Comparison of ENCODE assay signal across 19 cellular contexts in the genomic region with DNA sequence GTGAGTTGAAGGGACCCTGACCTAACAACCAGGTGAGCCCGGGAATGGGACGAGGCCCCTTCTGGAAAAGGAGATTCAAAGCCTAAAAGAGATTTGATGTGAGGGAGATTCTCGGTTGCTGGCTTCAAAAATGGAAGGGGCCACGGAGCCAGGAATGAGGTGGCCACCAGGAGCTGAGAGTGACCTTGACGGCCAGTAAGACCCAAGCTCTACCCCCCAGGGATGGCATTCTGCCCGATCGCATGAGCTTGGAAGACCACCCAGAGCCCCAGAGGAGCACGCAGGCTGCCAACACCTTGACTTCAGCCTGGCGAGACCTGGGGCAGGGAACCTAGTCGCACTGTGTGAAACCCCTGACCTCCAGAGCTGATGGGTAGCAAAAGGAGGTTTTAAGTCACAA.
"Had no signal": no experiment of that assay in that cellular context is flagged by ENCODE, and none has a peak within 500 bp of the region (broad histone marks: within the 10 kb centered on the region; RNA-seq: fewer than 3 reads in every experiment).

No MANE protein-coding gene starts in this region.

- H3K4me1 Mint-ChIP-seq: naive thymus-derived CD8-positive, alpha-beta T cell had no signal

- H3K4me1 ChIP-seq: heart left ventricle, pancreas, psoas muscle, spleen, stomach, upper lobe of left lung, uterus had no signal

- H3K9me3 Mint-ChIP-seq: naive thymus-derived CD8-positive, alpha-beta T cell had no signal

- H3K27ac ChIP-seq: coronary artery, pancreas, psoas muscle, spleen, stomach, upper lobe of left lung, uterus had no signal

- H3K9me3 ChIP-seq: heart left ventricle, mucosa of descending colon, pancreas, psoas muscle, stomach, thyroid gland, upper lobe of left lung, uterus had no signal

- H3K36me3 ChIP-seq: heart left ventricle, pancreas, spleen, stomach, thyroid gland, upper lobe of left lung, uterus had no signal

- H3K27ac Mint-ChIP-seq: naive thymus-derived CD8-positive, alpha-beta T cell had no signal

- H3K27me3 ChIP-seq: pancreas, thyroid gland, upper lobe of left lung, uterus had no signal

- H3K4me3 Mint-ChIP-seq: naive thymus-derived CD8-positive, alpha-beta T cell had no signal

- H3K4me3 ChIP-seq: coronary artery, heart left ventricle, mucosa of descending colon, pancreas, psoas muscle, spleen, stomach, thyroid gland, upper lobe of left lung, uterus had no signal

- DNase-seq: cerebellar nuclear complex; effector CD8-positive, alpha-beta T cell; heart left ventricle; kidney glomerular epithelial cell; mucosa of descending colon; naive thymus-derived CD8-positive, alpha-beta T cell; pancreas; psoas muscle; retina; spleen; stimulated activated CD4-positive, alpha-beta T cell treated with anti-CD3 and anti-CD28 coated beads, Interleukin-15, amount 100 ng/mL, for 24 hours; stimulated activated CD4-positive, alpha-beta T cell treated with anti-CD3 and anti-CD28 coated beads, Interleukin-1b, Interleukin-23, amount 100 ng/mL, for 48 hours; stimulated activated CD4-positive, alpha-beta T cell treated with anti-CD3 and anti-CD28 coated beads, Interleukin-4, amount 100 ng/mL, for 24 hours; stimulated activated naive CD4-positive, alpha-beta T cell; stomach; uterus had no signal
